Comparison of ENCODE assay signal across 10 cellular contexts in the genomic region with DNA sequence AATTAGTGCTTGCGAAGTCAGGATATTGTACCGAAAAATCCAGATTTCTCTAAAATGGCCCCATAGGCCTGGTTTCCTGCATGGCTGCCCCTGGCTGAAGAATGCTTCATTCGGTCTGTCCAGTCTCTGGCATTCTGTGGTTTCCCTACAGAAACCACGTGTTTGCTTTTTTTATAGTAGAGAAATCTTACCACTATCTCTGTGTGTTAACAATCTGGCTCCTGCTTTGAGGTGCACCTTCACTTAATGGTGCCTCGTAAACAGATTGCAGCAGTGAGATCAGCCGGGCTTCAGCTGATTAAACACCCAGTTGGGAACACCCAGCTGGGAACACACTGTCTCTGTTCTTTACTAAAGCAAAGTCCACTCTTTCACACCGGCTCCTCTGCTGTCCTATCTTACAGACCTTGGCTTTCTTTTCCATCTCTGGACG. TPM values are rescaled to one million over a fixed set of nuclear protein-coding genes. Genes with fewer than 3 reads are reported as not detected.
DNase-seq lines count a peak whose midpoint lies in the region; ATAC-seq and TF ChIP-seq lines count a peak whose summit lies in the region.
"Had no signal": no experiment of that assay in that cellular context is flagged by ENCODE, and none has a peak within 500 bp of the region (broad histone marks: within the 10 kb centered on the region; RNA-seq: fewer than 3 reads in every experiment).

No MANE protein-coding gene starts in this region.

- no peak for TF ChIP-seq EP300 in suprapubic skin (IDR thresholded peaks at IDR 0.05)

- no peak for TF ChIP-seq POLR2A in suprapubic skin (IDR thresholded peaks at IDR 0.05)

- DNase-seq in CD14-positive monocyte (ENCODE audit: low spot score) = no peak
- DNase-seq in HK-2 (ENCODE audit: unreplicated experiment) = peak; percentile 32
- no peak for DNase-seq in activated naive CD8-positive, alpha-beta T cell treated with anti-CD3 and anti-CD28 coated beads, Interleukin-2, amount 10 ng/mL, durations not matched to agents 7 days and 5 days
- DNase-seq in mesothelial cell of epicardium (ENCODE audit: low spot score in 2 of 2, unreplicated experiment in 2 of 2) = no peak
- DNase-seq in suprapubic skin (ENCODE audit: low spot score in 2 of 2) = no peak
- DNase-seq: NCI-H1417 treated with DMSO at 0.1 percent for 48 hours had no signal

- H3K27me3 ChIP-seq in suprapubic skin = no peaks in the 10 kb centered on the region

- H3K9me3 Mint-ChIP-seq in CD14-positive monocyte (no peaks in the 10 kb centered on the region), mesothelial cell of epicardium (no peaks in the 10 kb centered on the region)
- no peaks in the 10 kb centered on the region for H3K9me3 Mint-ChIP-seq in activated naive CD8-positive, alpha-beta T cell treated with anti-CD3 and anti-CD28 coated beads, Interleukin-2, amount 10 ng/mL, durations not matched to agents 7 days and 5 days
- H3K9me3 Mint-ChIP-seq: dendritic cell treated with granulocyte-macrophage colony-stimulating factor and Interleukin-4, amounts not matched to agents 40 ng/mL and 50 ng/mL, for 4 days had no signal

- H3K36me3 ChIP-seq in suprapubic skin = no peaks in the 10 kb centered on the region

- H3K9me3 ChIP-seq in suprapubic skin = no peaks in the 10 kb centered on the region

- 76% methylated on average over 8 of the region's 8 CpGs for WGBS in suprapubic skin

- POLR2A ChIA-PET in activated naive CD8-positive, alpha-beta T cell treated with anti-CD3 and anti-CD28 coated beads, Interleukin-2, amount 10 ng/mL, durations not matched to agents 7 days and 5 days (lab: Charles Lee) = no interaction called here

- H3K4me3 Mint-ChIP-seq in CD14-positive monocyte (no peak overlapping the region), mesothelial cell of epicardium (no peak overlapping the region)
- no peak overlapping the region for H3K4me3 Mint-ChIP-seq in activated naive CD8-positive, alpha-beta T cell treated with anti-CD3 and anti-CD28 coated beads, Interleukin-2, amount 10 ng/mL, durations not matched to agents 7 days and 5 days
- H3K4me3 Mint-ChIP-seq: dendritic cell treated with granulocyte-macrophage colony-stimulating factor and Interleukin-4, amounts not matched to agents 40 ng/mL and 50 ng/mL, for 4 days had no signal

- H3K4me3 ChIP-seq in suprapubic skin = no peak overlapping the region

- no peaks in the 10 kb centered on the region for H3K27me3 Mint-ChIP-seq in CD14-positive monocyte (ENCODE audit: low read depth in 3 of 3)
- H3K27me3 Mint-ChIP-seq in activated naive CD8-positive, alpha-beta T cell treated with anti-CD3 and anti-CD28 coated beads, Interleukin-2, amount 10 ng/mL, durations not matched to agents 7 days and 5 days = no peaks in the 10 kb centered on the region
- no peaks in the 10 kb centered on the region for H3K27me3 Mint-ChIP-seq in mesothelial cell of epicardium (ENCODE audit: low read depth)
- H3K27me3 Mint-ChIP-seq: dendritic cell treated with granulocyte-macrophage colony-stimulating factor and Interleukin-4, amounts not matched to agents 40 ng/mL and 50 ng/mL, for 4 days had no signal

- no peak overlapping the region for H3K27ac ChIP-seq in suprapubic skin

- peaks cover 11% of the 10 kb centered on the region for H3K4me1 ChIP-seq in suprapubic skin

- TF ChIP-seq CTCF in CD14-positive monocyte (IDR thresholded peaks at IDR 0.05) (no peak), mesothelial cell of epicardium (IDR thresholded peaks at IDR 0.05; ENCODE audit: unreplicated experiment) (no peak), suprapubic skin (IDR thresholded peaks at IDR 0.05) (no peak)

- ATAC-seq in activated naive CD8-positive, alpha-beta T cell treated with anti-CD3 and anti-CD28 coated beads, Interleukin-2, amount 10 ng/mL, durations not matched to agents 7 days and 5 days (ENCODE audit: low read depth) = no peak
- ATAC-seq in GM18870 (IDR thresholded peaks at IDR 0.05; ENCODE audit: unreplicated experiment) (no peak), HG02884 (IDR thresholded peaks at IDR 0.05; ENCODE audit: unreplicated experiment) (no peak)
- no peak for ATAC-seq in activated CD4-positive, CD25-positive, alpha-beta regulatory T cell treated with anti-CD3 and anti-CD28 coated beads, Interleukin-2, amount 50 U/mL, for 24 hours

- peaks cover 17% of the 10 kb centered on the region for H3K4me1 Mint-ChIP-seq in CD14-positive monocyte
- peaks cover 32% of the 10 kb centered on the region for H3K4me1 Mint-ChIP-seq in activated naive CD8-positive, alpha-beta T cell treated with anti-CD3 and anti-CD28 coated beads, Interleukin-2, amount 10 ng/mL, durations not matched to agents 7 days and 5 days
- peaks cover 13% of the 10 kb centered on the region for H3K4me1 Mint-ChIP-seq in mesothelial cell of epicardium

- H3K27ac Mint-ChIP-seq in CD14-positive monocyte (peak overlapping the region in 4 of 7 donors; percentile 0 to 33 (median 14)), mesothelial cell of epicardium (peak overlapping the region; percentile 2)
- peak overlapping the region; percentile 50 for H3K27ac Mint-ChIP-seq in activated naive CD8-positive, alpha-beta T cell treated with anti-CD3 and anti-CD28 coated beads, Interleukin-2, amount 10 ng/mL, durations not matched to agents 7 days and 5 days
- H3K27ac Mint-ChIP-seq: dendritic cell treated with granulocyte-macrophage colony-stimulating factor and Interleukin-4, amounts not matched to agents 40 ng/mL and 50 ng/mL, for 4 days had no signal

- H3K36me3 Mint-ChIP-seq in CD14-positive monocyte = peaks cover 15 to 16% of the 10 kb centered on the region in 2 donors
- peaks cover 26% of the 10 kb centered on the region for H3K36me3 Mint-ChIP-seq in activated naive CD8-positive, alpha-beta T cell treated with anti-CD3 and anti-CD28 coated beads, Interleukin-2, amount 10 ng/mL, durations not matched to agents 7 days and 5 days
- H3K36me3 Mint-ChIP-seq in mesothelial cell of epicardium = peaks cover 11% of the 10 kb centered on the region

- intact Hi-C loops in CD14-positive monocyte (cut with micrococcal nuclease) = no loop called here

RNA-seq across cellular contexts. Expression of gene DNAAF2, which starts 6.7 kb away (rescaled TPM):
- polyA plus RNA-seq in CD14-positive monocyte = 1 to 10 TPM; 6.8 to 6.9 TPM
- total RNA-seq in activated naive CD8-positive, alpha-beta T cell treated with anti-CD3 and anti-CD28 coated beads, Interleukin-2, amount 10 ng/mL, durations not matched to agents 7 days and 5 days = 1 to 10 TPM; 8.0 to 8.2 TPM
- total RNA-seq in mesothelial cell of epicardium (10.8 to 11.8 TPM (median 11.5 TPM) in 3 replicates), suprapubic skin (10 to 100 TPM in 1 of 4 donors, 1 to 10 TPM in 3; 7.5 to 11.8 (median 9.5) TPM)

RNA-seq across cellular contexts. Expression of gene MGAT2, which starts 21.1 kb away (rescaled TPM):
- 10 to 100 TPM; 36.3 to 38.0 TPM for polyA plus RNA-seq in CD14-positive monocyte
- 10 to 100 TPM; 54.6 to 55.0 TPM for total RNA-seq in activated naive CD8-positive, alpha-beta T cell treated with anti-CD3 and anti-CD28 coated beads, Interleukin-2, amount 10 ng/mL, durations not matched to agents 7 days and 5 days
- 18.7 to 20.3 TPM (median 19.2 TPM) in 3 replicates for total RNA-seq in mesothelial cell of epicardium
- 10 to 100 TPM in 3 of 4 donors, 1 to 10 TPM in 1; 8.9 to 17.5 (median 15.1) TPM for total RNA-seq in suprapubic skin

RNA-seq across cellular contexts. Expression of gene RPL36AL, which starts 21.3 kb away (rescaled TPM):
- 100 to 1,000 TPM; 408 to 454 TPM for polyA plus RNA-seq in CD14-positive monocyte
- total RNA-seq in activated naive CD8-positive, alpha-beta T cell treated with anti-CD3 and anti-CD28 coated beads, Interleukin-2, amount 10 ng/mL, durations not matched to agents 7 days and 5 days = 100 to 1,000 TPM; 238 to 254 TPM
- 148 to 149 TPM (median 149 TPM) in 3 replicates for total RNA-seq in mesothelial cell of epicardium
- 100 to 1,000 TPM; 150 to 232 (median 182) TPM for total RNA-seq in suprapubic skin

RNA-seq across cellular contexts. Expression of gene LRR1, which starts 43.0 kb away (rescaled TPM):
- polyA plus RNA-seq in CD14-positive monocyte = 10 to 100 TPM; 10.5 to 12.7 TPM
- total RNA-seq in activated naive CD8-positive, alpha-beta T cell treated with anti-CD3 and anti-CD28 coated beads, Interleukin-2, amount 10 ng/mL, durations not matched to agents 7 days and 5 days = 10 to 100 TPM; 43.7 to 44.3 TPM
- total RNA-seq in mesothelial cell of epicardium (8.8 to 10.9 TPM (median 9.2 TPM) in 3 replicates), suprapubic skin (1 to 10 TPM; 6.4 to 9.2 (median 8.6) TPM)

RNA-seq across cellular contexts. Expression of gene POLE2, which starts 46.3 kb away (rescaled TPM):
- polyA plus RNA-seq in CD14-positive monocyte = under 1 TPM; 0.18 to 0.57 TPM
- 10 to 100 TPM; 24.0 to 25.5 TPM for total RNA-seq in activated naive CD8-positive, alpha-beta T cell treated with anti-CD3 and anti-CD28 coated beads, Interleukin-2, amount 10 ng/mL, durations not matched to agents 7 days and 5 days
- total RNA-seq in mesothelial cell of epicardium (8.3 to 9.3 TPM (median 8.5 TPM) in 3 replicates), suprapubic skin (1 to 10 TPM; 3.2 to 8.4 (median 4.6) TPM)
